Comparison of ENCODE assay signal across 1 cellular context in the genomic region with DNA sequence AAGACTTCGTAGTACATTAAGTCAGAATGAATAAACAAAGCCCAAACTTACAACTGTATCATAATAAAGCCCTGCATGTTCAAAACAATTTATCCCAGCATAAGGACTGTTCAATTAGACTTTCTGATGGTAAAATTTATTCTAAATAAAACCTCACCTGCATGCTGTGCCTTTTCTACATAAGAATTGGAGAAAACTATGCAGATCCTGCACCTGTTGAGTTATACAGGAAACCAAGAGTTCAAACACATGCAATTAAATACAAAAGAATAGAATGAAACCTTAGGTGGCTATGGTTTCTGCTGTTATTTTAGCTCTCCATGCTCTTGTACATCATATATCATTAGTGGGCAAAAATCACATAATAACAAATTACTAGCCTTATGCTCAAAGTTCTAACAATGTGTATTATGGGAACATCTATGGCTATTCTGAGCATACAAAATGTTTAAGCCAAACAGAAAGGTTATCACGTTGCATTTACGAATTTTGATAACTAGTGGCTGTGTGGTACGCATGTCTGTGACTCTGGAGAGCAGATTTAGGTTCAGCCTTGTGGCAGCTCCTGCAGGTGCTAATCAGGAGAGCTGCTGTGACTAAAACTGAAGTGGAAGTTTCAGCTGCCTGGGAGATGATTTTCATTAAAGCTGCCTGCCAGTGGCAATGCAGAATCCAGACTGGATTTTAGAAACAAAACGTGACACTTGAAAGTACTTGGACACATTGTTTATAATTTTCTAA.
TF ChIP-seq lines count a peak whose summit lies in the region.

No MANE protein-coding gene starts in this region.

TF ChIP-seq in GM23338, 12 proteins besides CTCF, POLR2A, EP300 and RAD21:
- TF ChIP-seq, protein P1, sequence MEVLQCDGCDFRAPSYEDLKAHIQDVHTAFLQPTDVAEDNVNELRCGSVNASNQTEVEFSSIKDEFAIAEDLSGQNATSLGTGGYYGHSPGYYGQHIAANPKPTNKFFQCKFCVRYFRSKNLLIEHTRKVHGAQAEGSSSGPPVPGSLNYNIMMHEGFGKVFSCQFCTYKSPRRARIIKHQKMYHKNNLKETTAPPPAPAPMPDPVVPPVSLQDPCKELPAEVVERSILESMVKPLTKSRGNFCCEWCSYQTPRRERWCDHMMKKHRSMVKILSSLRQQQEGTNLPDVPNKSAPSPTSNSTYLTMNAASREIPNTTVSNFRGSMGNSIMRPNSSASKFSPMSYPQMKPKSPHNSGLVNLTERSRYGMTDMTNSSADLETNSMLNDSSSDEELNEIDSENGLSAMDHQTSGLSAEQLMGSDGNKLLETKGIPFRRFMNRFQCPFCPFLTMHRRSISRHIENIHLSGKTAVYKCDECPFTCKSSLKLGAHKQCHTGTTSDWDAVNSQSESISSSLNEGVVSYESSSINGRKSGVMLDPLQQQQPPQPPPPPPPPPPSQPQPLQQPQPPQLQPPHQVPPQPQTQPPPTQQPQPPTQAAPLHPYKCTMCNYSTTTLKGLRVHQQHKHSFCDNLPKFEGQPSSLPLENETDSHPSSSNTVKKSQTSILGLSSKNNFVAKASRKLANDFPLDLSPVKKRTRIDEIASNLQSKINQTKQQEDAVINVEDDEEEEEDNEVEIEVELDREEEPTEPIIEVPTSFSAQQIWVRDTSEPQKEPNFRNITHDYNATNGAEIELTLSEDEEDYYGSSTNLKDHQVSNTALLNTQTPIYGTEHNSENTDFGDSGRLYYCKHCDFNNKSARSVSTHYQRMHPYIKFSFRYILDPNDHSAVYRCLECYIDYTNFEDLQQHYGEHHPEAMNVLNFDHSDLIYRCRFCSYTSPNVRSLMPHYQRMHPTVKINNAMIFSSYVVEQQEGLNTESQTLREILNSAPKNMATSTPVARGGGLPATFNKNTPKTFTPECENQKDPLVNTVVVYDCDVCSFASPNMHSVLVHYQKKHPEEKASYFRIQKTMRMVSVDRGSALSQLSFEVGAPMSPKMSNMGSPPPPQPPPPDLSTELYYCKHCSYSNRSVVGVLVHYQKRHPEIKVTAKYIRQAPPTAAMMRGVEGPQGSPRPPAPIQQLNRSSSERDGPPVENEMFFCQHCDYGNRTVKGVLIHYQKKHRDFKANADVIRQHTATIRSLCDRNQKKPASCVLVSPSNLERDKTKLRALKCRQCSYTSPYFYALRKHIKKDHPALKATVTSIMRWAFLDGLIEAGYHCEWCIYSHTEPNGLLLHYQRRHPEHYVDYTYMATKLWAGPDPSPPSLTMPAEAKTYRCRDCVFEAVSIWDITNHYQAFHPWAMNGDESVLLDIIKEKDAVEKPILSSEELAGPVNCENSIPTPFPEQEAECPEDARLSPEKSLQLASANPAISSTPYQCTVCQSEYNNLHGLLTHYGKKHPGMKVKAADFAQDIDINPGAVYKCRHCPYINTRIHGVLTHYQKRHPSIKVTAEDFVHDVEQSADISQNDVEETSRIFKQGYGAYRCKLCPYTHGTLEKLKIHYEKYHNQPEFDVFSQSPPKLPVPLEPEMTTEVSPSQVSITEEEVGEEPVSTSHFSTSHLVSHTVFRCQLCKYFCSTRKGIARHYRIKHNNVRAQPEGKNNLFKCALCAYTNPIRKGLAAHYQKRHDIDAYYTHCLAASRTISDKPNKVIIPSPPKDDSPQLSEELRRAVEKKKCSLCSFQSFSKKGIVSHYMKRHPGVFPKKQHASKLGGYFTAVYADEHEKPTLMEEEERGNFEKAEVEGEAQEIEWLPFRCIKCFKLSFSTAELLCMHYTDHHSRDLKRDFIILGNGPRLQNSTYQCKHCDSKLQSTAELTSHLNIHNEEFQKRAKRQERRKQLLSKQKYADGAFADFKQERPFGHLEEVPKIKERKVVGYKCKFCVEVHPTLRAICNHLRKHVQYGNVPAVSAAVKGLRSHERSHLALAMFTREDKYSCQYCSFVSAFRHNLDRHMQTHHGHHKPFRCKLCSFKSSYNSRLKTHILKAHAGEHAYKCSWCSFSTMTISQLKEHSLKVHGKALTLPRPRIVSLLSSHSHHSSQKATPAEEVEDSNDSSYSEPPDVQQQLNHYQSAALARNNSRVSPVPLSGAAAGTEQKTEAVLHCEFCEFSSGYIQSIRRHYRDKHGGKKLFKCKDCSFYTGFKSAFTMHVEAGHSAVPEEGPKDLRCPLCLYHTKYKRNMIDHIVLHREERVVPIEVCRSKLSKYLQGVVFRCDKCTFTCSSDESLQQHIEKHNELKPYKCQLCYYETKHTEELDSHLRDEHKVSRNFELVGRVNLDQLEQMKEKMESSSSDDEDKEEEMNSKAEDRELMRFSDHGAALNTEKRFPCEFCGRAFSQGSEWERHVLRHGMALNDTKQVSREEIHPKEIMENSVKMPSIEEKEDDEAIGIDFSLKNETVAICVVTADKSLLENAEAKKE (CRISPR knock-in tag; IDR thresholded peaks at IDR 0.05): no peak
- TF ChIP-seq ZNF331 (CRISPR knock-in tag; IDR thresholded peaks at IDR 0.05; ENCODE audit: low read depth): no peak
- TF ChIP-seq POLR2AphosphoS5 (IDR thresholded peaks at IDR 0.05; ENCODE audit: low read depth): no peak
- no peak for TF ChIP-seq NANOG (IDR thresholded peaks at IDR 0.05; ENCODE audit: borderline replicate concordance)
- no peak for TF ChIP-seq JUNB (IDR thresholded peaks at IDR 0.05; ENCODE audit: unreplicated experiment)
- no peak for TF ChIP-seq CREB1 (CRISPR knock-in tag; IDR thresholded peaks at IDR 0.05; ENCODE audit: low read depth)
- TF ChIP-seq, protein P2, sequence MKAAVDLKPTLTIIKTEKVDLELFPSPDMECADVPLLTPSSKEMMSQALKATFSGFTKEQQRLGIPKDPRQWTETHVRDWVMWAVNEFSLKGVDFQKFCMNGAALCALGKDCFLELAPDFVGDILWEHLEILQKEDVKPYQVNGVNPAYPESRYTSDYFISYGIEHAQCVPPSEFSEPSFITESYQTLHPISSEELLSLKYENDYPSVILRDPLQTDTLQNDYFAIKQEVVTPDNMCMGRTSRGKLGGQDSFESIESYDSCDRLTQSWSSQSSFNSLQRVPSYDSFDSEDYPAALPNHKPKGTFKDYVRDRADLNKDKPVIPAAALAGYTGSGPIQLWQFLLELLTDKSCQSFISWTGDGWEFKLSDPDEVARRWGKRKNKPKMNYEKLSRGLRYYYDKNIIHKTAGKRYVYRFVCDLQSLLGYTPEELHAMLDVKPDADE (IDR thresholded peaks at IDR 0.05): no peak
- TF ChIP-seq, protein P3, sequence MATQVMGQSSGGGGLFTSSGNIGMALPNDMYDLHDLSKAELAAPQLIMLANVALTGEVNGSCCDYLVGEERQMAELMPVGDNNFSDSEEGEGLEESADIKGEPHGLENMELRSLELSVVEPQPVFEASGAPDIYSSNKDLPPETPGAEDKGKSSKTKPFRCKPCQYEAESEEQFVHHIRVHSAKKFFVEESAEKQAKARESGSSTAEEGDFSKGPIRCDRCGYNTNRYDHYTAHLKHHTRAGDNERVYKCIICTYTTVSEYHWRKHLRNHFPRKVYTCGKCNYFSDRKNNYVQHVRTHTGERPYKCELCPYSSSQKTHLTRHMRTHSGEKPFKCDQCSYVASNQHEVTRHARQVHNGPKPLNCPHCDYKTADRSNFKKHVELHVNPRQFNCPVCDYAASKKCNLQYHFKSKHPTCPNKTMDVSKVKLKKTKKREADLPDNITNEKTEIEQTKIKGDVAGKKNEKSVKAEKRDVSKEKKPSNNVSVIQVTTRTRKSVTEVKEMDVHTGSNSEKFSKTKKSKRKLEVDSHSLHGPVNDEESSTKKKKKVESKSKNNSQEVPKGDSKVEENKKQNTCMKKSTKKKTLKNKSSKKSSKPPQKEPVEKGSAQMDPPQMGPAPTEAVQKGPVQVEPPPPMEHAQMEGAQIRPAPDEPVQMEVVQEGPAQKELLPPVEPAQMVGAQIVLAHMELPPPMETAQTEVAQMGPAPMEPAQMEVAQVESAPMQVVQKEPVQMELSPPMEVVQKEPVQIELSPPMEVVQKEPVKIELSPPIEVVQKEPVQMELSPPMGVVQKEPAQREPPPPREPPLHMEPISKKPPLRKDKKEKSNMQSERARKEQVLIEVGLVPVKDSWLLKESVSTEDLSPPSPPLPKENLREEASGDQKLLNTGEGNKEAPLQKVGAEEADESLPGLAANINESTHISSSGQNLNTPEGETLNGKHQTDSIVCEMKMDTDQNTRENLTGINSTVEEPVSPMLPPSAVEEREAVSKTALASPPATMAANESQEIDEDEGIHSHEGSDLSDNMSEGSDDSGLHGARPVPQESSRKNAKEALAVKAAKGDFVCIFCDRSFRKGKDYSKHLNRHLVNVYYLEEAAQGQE (IDR thresholded peaks at IDR 0.05; ENCODE audit: unreplicated experiment): no peak
- no peak for TF ChIP-seq ZNF114 (CRISPR knock-in tag; IDR thresholded peaks at IDR 0.05)
- TF ChIP-seq STAT1 (IDR thresholded peaks at IDR 0.05; ENCODE audit: unreplicated experiment): no peak
- no peak for TF ChIP-seq EZH2phosphoT487 (IDR thresholded peaks at IDR 0.05; ENCODE audit: unreplicated experiment)
- no peak for TF ChIP-seq EZH2 (IDR thresholded peaks at IDR 0.05; ENCODE audit: low read depth, unreplicated experiment)
TF ChIP-seq in GM23338: peak in this region for 0.
